ENCODE assay signal across 24 cellular contexts in the genomic region with DNA sequence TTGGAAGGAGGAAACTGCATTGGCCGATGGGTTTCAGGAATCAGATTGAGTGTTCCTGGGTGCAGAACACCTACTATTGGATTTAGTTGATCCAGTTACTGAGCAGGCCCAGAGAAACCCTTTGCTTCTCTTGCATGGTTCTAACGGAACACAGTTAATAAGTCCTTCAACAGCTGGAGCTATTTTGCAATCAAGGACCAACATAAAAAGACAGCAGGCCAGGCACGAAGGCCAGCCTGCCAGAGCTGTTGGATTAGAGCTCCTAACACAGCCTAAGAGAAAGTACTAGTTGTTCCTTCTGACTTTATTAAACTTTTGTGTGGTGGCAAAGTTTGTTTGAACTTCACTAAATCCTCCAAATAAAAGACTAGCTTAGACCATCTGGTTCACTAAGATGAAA.
DNase-seq lines count a peak whose midpoint lies in the region; ATAC-seq and TF ChIP-seq lines count a peak whose summit lies in the region.
"Had no signal": no experiment of that assay in that cellular context is flagged by ENCODE, and none has a peak within 500 bp of the region (broad histone marks: within the 10 kb centered on the region; RNA-seq: fewer than 3 reads in every experiment).

No MANE protein-coding gene starts in this region.

- in situ Hi-C loops in HAP-1 (cut with MboI; ENCODE audit: low sequenced_read_pairs), result no loop called here

- H3K4me2 ChIP-seq in OCI-LY1 (ENCODE audit: low read length), result peak overlapping the region; percentile 1; the same call in 1 of the 2 replicates

- peak; percentile 35 to 90 (median 68) for ATAC-seq in heart right ventricle
- ATAC-seq: activated CD8-positive, alpha-beta T cell treated with anti-CD3 and anti-CD28 coated beads, Interleukin-2, amount 10 ng/mL, durations not matched to agents 7 days and 5 days; effector memory CD8-positive, alpha-beta T cell; GM12878; left colon had no signal

- H3K79me2 ChIP-seq in OCI-LY1 (ENCODE audit: insufficient read depth, low read length), result no peaks in the 10 kb centered on the region

- no peak overlapping the region for H3K4me3 ChIP-seq in OCI-LY1 (ENCODE audit: low read depth, low read length, poor library complexity, severe bottlenecking)
- H3K4me3 ChIP-seq in heart right ventricle, result no peak overlapping the region
- no peak overlapping the region for H3K4me3 ChIP-seq in testis
- no peak overlapping the region for H3K4me3 ChIP-seq in HAP-1
- H3K4me3 ChIP-seq: ascending aorta, cardiac muscle cell, coronary artery, GM12878 had no signal

- no peaks in the 10 kb centered on the region for H3K9me2 ChIP-seq in OCI-LY1 (ENCODE audit: low read depth, low read length)

- H3K9me3 ChIP-seq in OCI-LY1 (ENCODE audit: low read length), result no peaks in the 10 kb centered on the region
- H3K9me3 ChIP-seq in heart right ventricle, result no peaks in the 10 kb centered on the region
- H3K9me3 ChIP-seq in testis, result no peaks in the 10 kb centered on the region
- H3K9me3 ChIP-seq in HAP-1, result no peaks in the 10 kb centered on the region
- H3K9me3 ChIP-seq: ascending aorta, neutrophil had no signal

- TF ChIP-seq CTCF in OCI-LY1 (IDR thresholded peaks at IDR 0.05; ENCODE audit: low read length) (no peak), heart right ventricle (IDR thresholded peaks at IDR 0.05) (no peak), testis (IDR thresholded peaks at IDR 0.05) (no peak)

- H3K27ac ChIP-seq in OCI-LY1 (ENCODE audit: low read depth, low read length, poor library complexity, severe bottlenecking) (no peak overlapping the region), heart right ventricle (peak overlapping the region in 1 of 10 donors; percentile 7), testis (no peak overlapping the region)
- H3K27ac ChIP-seq: 22Rv1, ascending aorta, cardiac muscle cell, coronary artery, neutrophil, RWPE1 had no signal

- intact Hi-C loops in heart right ventricle (cut with DNase I) (no loop called here), testis (cut with DNase I; ENCODE audit: low total_unique reads) (no loop called here)

- H3K27me3 ChIP-seq in OCI-LY1 (ENCODE audit: insufficient read depth, low read length) (0 out of 2 replicates have a peak, but pooled peaks cover 6% of the 10 kb centered on the region), heart right ventricle (peaks cover 0 to 9% (median 0%) of the 10 kb centered on the region in 7 donors), testis (no peaks in the 10 kb centered on the region), HAP-1 (ENCODE audit: low read depth) (no peaks in the 10 kb centered on the region)
- H3K27me3 ChIP-seq: ascending aorta, cardiac muscle cell had no signal

- no peak overlapping the region for H2AFZ ChIP-seq in OCI-LY1 (ENCODE audit: low read length)

- no peaks in the 10 kb centered on the region for H3F3A ChIP-seq in OCI-LY1 (ENCODE audit: insufficient read depth, low read length)

- no peaks in the 10 kb centered on the region for H4K20me1 ChIP-seq in OCI-LY1 (ENCODE audit: insufficient read depth, low read length)

- peak; percentile 7 for DNase-seq in DMS 273 (lab: John Stamatoyannopoulos, UW; ENCODE audit: unreplicated experiment)
- DNase-seq in DMS 273 treated with DMSO at 0.1 percent for 48 hours (lab: John Stamatoyannopoulos, UW), result no peak
- DNase-seq in heart right ventricle, result peak in 1 of 2 donors; percentile 19
- DNase-seq in testis, result peak; percentile 19
- no peak for DNase-seq in NCI-H1694 (lab: John Stamatoyannopoulos, UW)
- DNase-seq in NCI-H2081 (lab: John Stamatoyannopoulos, UW), result no peak
- DNase-seq in HAP-1 (ENCODE audit: low spot score in 2 of 2), result no peak
- DNase-seq: activated CD8-positive, alpha-beta T cell treated with anti-CD3 and anti-CD28 coated beads, Interleukin-2, amount 10 ng/mL, durations not matched to agents 7 days and 5 days; effector memory CD8-positive, alpha-beta T cell; hippocampal formation; left colon; mesendoderm; NCI-H146; NCI-H2171 treated with DMSO at 0.1 percent for 48 hours; NK-92 treated with Interleukin-12 subunit alpha and Interleukin-12 subunit beta, amount 100 ng/mL, for 24 hours; stimulated activated naive CD4-positive, alpha-beta T cell treated with Interleukin-2 at 50 U/mL for 16 hours had no signal

- 76 to 79% methylated on average over 3 of the region's 3 CpGs for WGBS in heart right ventricle, 2 donors
- 72 to 85% methylated on average over 3 of the region's 3 CpGs for WGBS in testis, 2 donors

- H3K4me1 ChIP-seq in OCI-LY1 (ENCODE audit: insufficient read depth, low read length, severe bottlenecking), result peaks cover 16% of the 10 kb centered on the region
- H3K4me1 ChIP-seq in heart right ventricle, result peaks cover 0 to 12% (median 3%) of the 10 kb centered on the region in 9 donors
- no peaks in the 10 kb centered on the region for H3K4me1 ChIP-seq in testis
- no peaks in the 10 kb centered on the region for H3K4me1 ChIP-seq in HAP-1
- H3K4me1 ChIP-seq: ascending aorta had no signal

- H3K36me3 ChIP-seq in OCI-LY1 (ENCODE audit: insufficient read depth, low read length) (no peaks in the 10 kb centered on the region), heart right ventricle (no peaks in the 10 kb centered on the region), testis (ENCODE audit: low read depth, missing control alignments) (no peaks in the 10 kb centered on the region), HAP-1 (replicated peaks) (no peaks in the 10 kb centered on the region)
- H3K36me3 ChIP-seq: ascending aorta, cardiac muscle cell, neutrophil had no signal

- no peak for TF ChIP-seq POLR2A in testis (IDR thresholded peaks at IDR 0.05)

- no peak overlapping the region for H3K9ac ChIP-seq in OCI-LY1 (ENCODE audit: low read length)

Comparison
In these comparisons a context has a peak if more than half of its experiments do, and no peak if none do; other contexts are left out.
1. DNase-seq: peak in DMS 273 (single experiment) and testis (single experiment); none in DMS 273 treated with DMSO at 0.1 percent for 48 hours (single experiment), NCI-H1694 (single experiment), NCI-H2081 (0 of 2) and HAP-1 (0 of 2).